In genomic region chr3:45795882-45796765, GRCh38 we compare ENCODE assay signal across 8 cellular contexts. TPM values are rescaled to one million over a fixed set of nuclear protein-coding genes. Genes with fewer than 3 reads are reported as not detected.
DNase-seq lines count a peak whose midpoint lies in the region; ATAC-seq and TF ChIP-seq lines count a peak whose summit lies in the region.

SLC6A20 (minus strand) TSS chr3:45796536; CDS start chr3:45796419, 117 bp downstream.

- intact Hi-C loops in dorsolateral prefrontal cortex (cut with DNase I): no loop called here
- intact Hi-C loops in uterus (cut with DNase I; ENCODE audit: low total_unique reads): no loop called here

- peak within 1 kb of the TSS; percentile 34 to 78 (median 59) for H3K4me3 ChIP-seq in dorsolateral prefrontal cortex
- H3K4me3 ChIP-seq in uterus: peak within 1 kb of the TSS; percentile 7 to 34

- no peak for ATAC-seq in GM18907 (IDR thresholded peaks at IDR 0.05; ENCODE audit: unreplicated experiment)

- H3K36me3 ChIP-seq in uterus: no peaks in the 10 kb centered on the region

- H3K27me3 ChIP-seq in dorsolateral prefrontal cortex (peaks cover 0 to 40% (median 16%) of the 10 kb centered on the region in 45 donors), uterus (peaks cover 0 to 12% of the 10 kb centered on the region in 2 donors)

- peaks cover 0 to 7% of the 10 kb centered on the region in 2 donors for H3K4me1 ChIP-seq in uterus

- TF ChIP-seq POLR2A in uterus (IDR thresholded peaks at IDR 0.05): no peak

- no peak for TF ChIP-seq CTCF in dorsolateral prefrontal cortex (IDR thresholded peaks at IDR 0.05 in 54 of 56, conservative IDR thresholded peaks at IDR 0.05 in 2 of 56; ENCODE audit: low read depth in 1 of 56, partially characterized antibody in 56 of 56)
- no peak for TF ChIP-seq CTCF in uterus (IDR thresholded peaks at IDR 0.05)

- H3K27ac ChIP-seq in dorsolateral prefrontal cortex (peak within 1 kb of the TSS in 5 of 59 donors; percentile 44 to 54 (median 51)), uterus (no peak within 1 kb of the TSS)

- DNase-seq in stimulated activated CD4-positive, alpha-beta T cell treated with anti-CD3 and anti-CD28 coated beads, Interleukin-15, amount 100 ng/mL, for 24 hours: peak; percentile 40
- no peak for DNase-seq in stimulated activated CD4-positive, alpha-beta T cell treated with anti-CD3 and anti-CD28 coated beads, Interleukin-1b, Interleukin-23, amount 100 ng/mL, for 48 hours
- DNase-seq in dorsolateral prefrontal cortex: no peak
- DNase-seq in mucosa of gallbladder (ENCODE audit: low spot score): peak; percentile 48
- no peak for DNase-seq in uterus
- no peak for DNase-seq in NCI-H1048 (lab: John Stamatoyannopoulos, UW)
- DNase-seq in RPMI8226: no peak

- H3K9me3 ChIP-seq in uterus: no peaks in the 10 kb centered on the region

RNA-seq across cellular contexts. Expression of gene SLC6A20, which starts in this region (rescaled TPM):
- total RNA-seq in dorsolateral prefrontal cortex: 10 to 100 TPM in 9 of 120 experiments, 1 to 10 TPM in 106, under 1 TPM in 5; 0.69 to 43.7 (median 2.8) TPM
- total RNA-seq in mucosa of gallbladder: 55.4 TPM
- 1 to 10 TPM in 1 of 4 donors, not detected in 3; 2.6 TPM for total RNA-seq in uterus

Comparison
In these comparisons a context has a peak if more than half of its experiments do, and no peak if none do; other contexts are left out.
1. DNase-seq: peak in stimulated activated CD4-positive, alpha-beta T cell treated with anti-CD3 and anti-CD28 coated beads, Interleukin-15, amount 100 ng/mL, for 24 hours (single experiment) and mucosa of gallbladder (single experiment); none in stimulated activated CD4-positive, alpha-beta T cell treated with anti-CD3 and anti-CD28 coated beads, Interleukin-1b, Interleukin-23, amount 100 ng/mL, for 48 hours (single experiment), dorsolateral prefrontal cortex (0 of 10), uterus (0 of 2), NCI-H1048 (single experiment) and RPMI8226 (single experiment).